In genomic region chr1:179812501-179813292, GRCh38 we compare ENCODE assay signal across 18 cellular contexts.
DNase-seq lines count a peak whose midpoint lies in the region; ATAC-seq, FAIRE-seq and TF ChIP-seq lines count a peak whose summit lies in the region.
"Had no signal": no experiment of that assay in that cellular context is flagged by ENCODE, and none has a peak within 500 bp of the region (broad histone marks: within the 10 kb centered on the region; RNA-seq: fewer than 3 reads in every experiment).

No MANE protein-coding gene starts in this region.

- 29% methylated on average over 35 of the region's 37 CpGs for WGBS in HepG2 (ENCODE audit: low lambda C conversion rate)
- WGBS in right lobe of liver (ENCODE audit: insufficient coverage, low coverage, low lambda C conversion rate, missing lambda C conversion rate) = 81% methylated on average over 19 of the region's 37 CpGs

- TF ChIP-seq CTCF in HepG2 (CRISPR knock-in tag; IDR thresholded peaks at IDR 0.05) (no peak), right lobe of liver (IDR thresholded peaks at IDR 0.05) (no peak), cardiac fibroblast (IDR thresholded peaks at IDR 0.05; ENCODE audit: low read depth, low read length) (no peak), nephron (IDR thresholded peaks at IDR 0.05; ENCODE audit: unreplicated experiment in 3 of 3) (no peak)

- in situ Hi-C loops in HepG2 (cut with HindIII; ENCODE audit: extremely low pct_ligation_motif_present, low pct_unique_long_range_greater_than_20kb) = no loop called here

- POLR2A ChIA-PET in HepG2 (lab: Yijun Ruan, JAX) = no interaction called here

- H3K9ac ChIP-seq in HepG2 (ENCODE audit: insufficient read depth, low read depth, low read length) = no peak overlapping the region
- H3K9ac ChIP-seq: GM23248, KMS-11 had no signal

- H4K20me1 ChIP-seq in HepG2 (ENCODE audit: insufficient read depth, low read length) = no peaks in the 10 kb centered on the region

- no TSS peak for BruUV-seq in HepG2 (replicated peaks; lab: Mats Ljungman, UMichigan)

- H3K4me2 ChIP-seq in HepG2 (ENCODE audit: low read depth, low read length) = no peak overlapping the region
- H3K4me2 ChIP-seq: KMS-11 had no signal

- TF ChIP-seq RAD21 in HepG2 (CRISPR knock-in tag; IDR thresholded peaks at IDR 0.05) = no peak

- H3K79me2 ChIP-seq in HepG2 (ENCODE audit: insufficient read depth, low read length) = no peaks in the 10 kb centered on the region

- no peak overlapping the region for H2AFZ ChIP-seq in HepG2 (ENCODE audit: low read length)
- H2AFZ ChIP-seq: GM23248 had no signal

- peak overlapping the region in 2 of 3 experiments; percentile 35 to 50 for H3K4me3 Mint-ChIP-seq in nephron
- H3K4me3 Mint-ChIP-seq: B cell; CD4-positive, alpha-beta T cell had no signal

- H3K4me1 Mint-ChIP-seq in nephron = peaks cover 59% of the 10 kb centered on the region

- TF ChIP-seq POLR2A in HepG2 (IDR thresholded peaks at IDR 0.05; ENCODE audit: insufficient read depth in 1 of 2, low read depth in 2 of 2, low read length in 2 of 2) (no peak), right lobe of liver (IDR thresholded peaks at IDR 0.05) (no peak)

- FAIRE-seq in HepG2 (lab: Jason Lieb, UNC) = no peak
- FAIRE-seq in HTR-8/SVneo (lab: Jason Lieb, UNC) = no peak
- FAIRE-seq: GM19239 had no signal

- ATAC-seq in HepG2 (no peak), right lobe of liver (no peak), GM21737 (IDR thresholded peaks at IDR 0.05; ENCODE audit: unreplicated experiment) (no peak)
- ATAC-seq: HCT116, PC-3 had no signal

- H3K9me3 ChIP-seq in HepG2 (ENCODE audit: low read length) (no peaks in the 10 kb centered on the region), right lobe of liver (no peaks in the 10 kb centered on the region)

- H3K9me3 Mint-ChIP-seq in nephron = no peaks in the 10 kb centered on the region
- H3K9me3 Mint-ChIP-seq: CD4-positive, alpha-beta T cell had no signal

- peaks cover 29% of the 10 kb centered on the region for H3K4me1 ChIP-seq in HepG2 (ENCODE audit: insufficient read depth, low read length)
- peaks cover 0 to 11% (median 0%) of the 10 kb centered on the region in 4 donors for H3K4me1 ChIP-seq in right lobe of liver

- DNase-seq in HepG2 (ENCODE audit: low spot score) = no peak
- no peak for DNase-seq in right lobe of liver
- peak; percentile 24 to 38 for DNase-seq in cardiac fibroblast (ENCODE audit: low read depth in 2 of 2)
- DNase-seq in stimulated activated CD4-positive, alpha-beta T cell treated with anti-CD3 and anti-CD28 coated beads, Interleukin-1b, Interleukin-23, amount 100 ng/mL, for 48 hours = no peak
- DNase-seq in HTR-8/SVneo (ENCODE audit: insufficient read length, low spot score) = no peak
- DNase-seq: CD4-positive, alpha-beta T cell; GF-D8; GM23248; NCI-H1092; NCI-H187; NCI-H524 treated with DMSO at 0.1 percent for 48 hours; PC-3 had no signal

- TF ChIP-seq EP300 in HepG2 (IDR thresholded peaks at IDR 0.05; ENCODE audit: low read depth in 2 of 2, low read length in 2 of 2) = no peak
- TF ChIP-seq EP300 in HepG2 (CRISPR knock-in tag; IDR thresholded peaks at IDR 0.05; ENCODE audit: borderline replicate concordance) = no peak

- no peak overlapping the region for H3K27ac ChIP-seq in HepG2 (ENCODE audit: extremely low read length, insufficient read depth, low read length)
- no peak overlapping the region for H3K27ac ChIP-seq in right lobe of liver
- H3K27ac ChIP-seq: GM23248, KMS-11 had no signal

- peaks cover 20% of the 10 kb centered on the region for H3K27me3 Mint-ChIP-seq in nephron (ENCODE audit: low read depth)

- H3K27me3 ChIP-seq in HepG2 (ENCODE audit: control insufficient read depth in 1 of 2, insufficient read depth in 2 of 2, low read length in 2 of 2) (peaks cover 25 to 71% of the 10 kb centered on the region in 2 experiments), right lobe of liver (no peaks in the 10 kb centered on the region)

- CTCF ChIA-PET in HepG2 (lab: Yijun Ruan, JAX; ENCODE audit: low intra/inter-chr PET ratio, low total read pairs) = no interaction called here

- no peak overlapping the region for H3K4me3 ChIP-seq in HepG2 (replicated peaks in 1 of 3; ENCODE audit: insufficient read depth in 1 of 3, low read depth in 2 of 3, low read length in 3 of 3)
- no peak overlapping the region for H3K4me3 ChIP-seq in right lobe of liver
- H3K4me3 ChIP-seq in cardiac fibroblast (replicated peaks in 1 of 2; ENCODE audit: low read depth in 2 of 2, low read length in 2 of 2) = no peak overlapping the region
- H3K4me3 ChIP-seq: GM23248 had no signal

- no peaks in the 10 kb centered on the region for H3K36me3 Mint-ChIP-seq in nephron (ENCODE audit: low read depth)

- H3K36me3 ChIP-seq in HepG2 (replicated peaks in 1 of 2; ENCODE audit: control insufficient read depth in 1 of 2, insufficient read depth in 2 of 2, low read length in 2 of 2) (no peaks in the 10 kb centered on the region), right lobe of liver (no peaks in the 10 kb centered on the region)

- H3K27ac Mint-ChIP-seq in nephron = peak overlapping the region in 1 of 3 experiments; percentile 33
- H3K27ac Mint-ChIP-seq: B cell; CD4-positive, alpha-beta T cell had no signal

- intact Hi-C loops in HepG2 (cut with micrococcal nuclease; ENCODE audit: unreplicated experiment) = no loop called here
- intact Hi-C loops in right lobe of liver (cut with DNase I) = loop anchor here in 1 of 2 donors (5.0 kb wide), 1 partner anchor 105 kb away; no protein-coding TSS in a partner anchor

TF ChIP-seq in HepG2, 621 proteins besides CTCF, POLR2A, EP300 and RAD21:
- peak; percentile 41; the same call in 1 of the 2 replicates for TF ChIP-seq CHD2 (IDR thresholded peaks at IDR 0.05; ENCODE audit: low read depth, low read length)
- TF ChIP-seq, protein P1, sequence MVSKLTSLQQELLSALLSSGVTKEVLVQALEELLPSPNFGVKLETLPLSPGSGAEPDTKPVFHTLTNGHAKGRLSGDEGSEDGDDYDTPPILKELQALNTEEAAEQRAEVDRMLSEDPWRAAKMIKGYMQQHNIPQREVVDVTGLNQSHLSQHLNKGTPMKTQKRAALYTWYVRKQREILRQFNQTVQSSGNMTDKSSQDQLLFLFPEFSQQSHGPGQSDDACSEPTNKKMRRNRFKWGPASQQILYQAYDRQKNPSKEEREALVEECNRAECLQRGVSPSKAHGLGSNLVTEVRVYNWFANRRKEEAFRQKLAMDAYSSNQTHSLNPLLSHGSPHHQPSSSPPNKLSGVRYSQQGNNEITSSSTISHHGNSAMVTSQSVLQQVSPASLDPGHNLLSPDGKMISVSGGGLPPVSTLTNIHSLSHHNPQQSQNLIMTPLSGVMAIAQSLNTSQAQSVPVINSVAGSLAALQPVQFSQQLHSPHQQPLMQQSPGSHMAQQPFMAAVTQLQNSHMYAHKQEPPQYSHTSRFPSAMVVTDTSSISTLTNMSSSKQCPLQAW (CRISPR knock-in tag; IDR thresholded peaks at IDR 0.05) = no peak
- no peak for TF ChIP-seq PAWR (CRISPR knock-in tag; IDR thresholded peaks at IDR 0.05; ENCODE audit: borderline replicate concordance)
TF ChIP-seq in HepG2: peak in this region for 1.

Comparison
In these comparisons a context has a peak if more than half of its experiments do, and no peak if none do; other contexts are left out.
1. DNase-seq: peak in cardiac fibroblast (2 of 2); none in HepG2 (single experiment), right lobe of liver (0 of 3), stimulated activated CD4-positive, alpha-beta T cell treated with anti-CD3 and anti-CD28 coated beads, Interleukin-1b, Interleukin-23, amount 100 ng/mL, for 48 hours (single experiment) and HTR-8/SVneo (single experiment).